In genomic region chr3:20038679-20039078, GRCh38 we compare ENCODE assay signal across 9 cellular contexts. TPM values are rescaled to one million over a fixed set of nuclear protein-coding genes. Genes with fewer than 3 reads are reported as not detected.
DNase-seq lines count a peak whose midpoint lies in the region; ATAC-seq and TF ChIP-seq lines count a peak whose summit lies in the region.
"Had no signal": no experiment of that assay in that cellular context is flagged by ENCODE, and none has a peak within 500 bp of the region (broad histone marks: within the 10 kb centered on the region; RNA-seq: fewer than 3 reads in every experiment).

No MANE protein-coding gene starts in this region.

- DNase-seq in AG09309 (ENCODE audit: low read depth) (no peak), Karpas-422 (no peak), CD1c-positive myeloid dendritic cell (ENCODE audit: extremely low spot score) (no peak), cerebellum (ENCODE audit: low spot score) (no peak)
- no peak for DNase-seq in central memory CD8-positive, alpha-beta T cell (ENCODE audit: low spot score in 2 of 2)
- DNase-seq in natural killer cell treated with Interleukin-12 subunit alpha and Interleukin-12 subunit beta and Interleukin-15 and Interleukin-18, amount 100 ng/mL, for 72 hours (ENCODE audit: low spot score): no peak
- no peak for DNase-seq in stimulated activated CD4-positive, alpha-beta T cell treated with anti-CD3 and anti-CD28 coated beads, Interleukin-15, amount 100 ng/mL, for 24 hours
- DNase-seq: GDM1 had no signal

- H3K9me3 Mint-ChIP-seq in central memory CD8-positive, alpha-beta T cell: no peaks in the 10 kb centered on the region
- no peaks in the 10 kb centered on the region for H3K9me3 Mint-ChIP-seq in natural killer cell treated with Interleukin-12 subunit alpha and Interleukin-12 subunit beta and Interleukin-15 and Interleukin-18, amount 100 ng/mL, for 72 hours

- H3K9ac ChIP-seq in Karpas-422 (ENCODE audit: low read length): peak overlapping the region; percentile 76

- peak overlapping the region; percentile 94 for H3K27ac ChIP-seq in Karpas-422 (ENCODE audit: low read length)

- H3K4me2 ChIP-seq in Karpas-422 (ENCODE audit: low read depth, low read length, poor library complexity, severe bottlenecking): peak overlapping the region; percentile 93

- H3K4me3 ChIP-seq in AG09309 (ENCODE audit: control insufficient read depth, low read depth, low read length) (peak overlapping the region; percentile 79; the same call in 1 of the 2 replicates), Karpas-422 (ENCODE audit: low read length) (peak overlapping the region; percentile 70)

- H3K36me3 Mint-ChIP-seq in central memory CD8-positive, alpha-beta T cell (ENCODE audit: insufficient read depth): peaks cover 17% of the 10 kb centered on the region
- H3K36me3 Mint-ChIP-seq in natural killer cell treated with Interleukin-12 subunit alpha and Interleukin-12 subunit beta and Interleukin-15 and Interleukin-18, amount 100 ng/mL, for 72 hours: no peaks in the 10 kb centered on the region

- peak overlapping the region; percentile 87 for H3K4me3 Mint-ChIP-seq in central memory CD8-positive, alpha-beta T cell
- peak overlapping the region; percentile 87 for H3K4me3 Mint-ChIP-seq in natural killer cell treated with Interleukin-12 subunit alpha and Interleukin-12 subunit beta and Interleukin-15 and Interleukin-18, amount 100 ng/mL, for 72 hours

- peaks cover 30% of the 10 kb centered on the region for H3K4me1 Mint-ChIP-seq in central memory CD8-positive, alpha-beta T cell
- H3K4me1 Mint-ChIP-seq in natural killer cell treated with Interleukin-12 subunit alpha and Interleukin-12 subunit beta and Interleukin-15 and Interleukin-18, amount 100 ng/mL, for 72 hours (ENCODE audit: low read depth in 2 of 2): peaks cover 30 to 40% of the 10 kb centered on the region in 2 donors

- no peak for TF ChIP-seq CTCF in AG09309 (IDR thresholded peaks at IDR 0.05; ENCODE audit: control insufficient read depth, insufficient read depth, low read depth, low read length, missing control alignments)

- H2AFZ ChIP-seq in Karpas-422 (ENCODE audit: low read length): peak overlapping the region; percentile 46

- peak overlapping the region; percentile 92 for H3K27ac Mint-ChIP-seq in central memory CD8-positive, alpha-beta T cell (ENCODE audit: low read depth)
- H3K27ac Mint-ChIP-seq in natural killer cell treated with Interleukin-12 subunit alpha and Interleukin-12 subunit beta and Interleukin-15 and Interleukin-18, amount 100 ng/mL, for 72 hours: peak overlapping the region; percentile 90 to 96

- H3K27me3 Mint-ChIP-seq in central memory CD8-positive, alpha-beta T cell: no peaks in the 10 kb centered on the region
- H3K27me3 Mint-ChIP-seq in natural killer cell treated with Interleukin-12 subunit alpha and Interleukin-12 subunit beta and Interleukin-15 and Interleukin-18, amount 100 ng/mL, for 72 hours: no peaks in the 10 kb centered on the region

- H3K9me2 ChIP-seq in Karpas-422 (replicated peaks; ENCODE audit: insufficient read depth, low read length): no peaks in the 10 kb centered on the region

- no peaks in the 10 kb centered on the region for H3K9me3 ChIP-seq in Karpas-422 (ENCODE audit: low read length)

- no peak for ATAC-seq in central memory CD8-positive, alpha-beta T cell (replicated peaks; ENCODE audit: extremely low read depth, poor library complexity, severe bottlenecking)
- no peak for ATAC-seq in natural killer cell treated with Interleukin-12 subunit alpha and Interleukin-12 subunit beta and Interleukin-15 and Interleukin-18, amount 100 ng/mL, for 72 hours
- no peak for ATAC-seq in HG03521 (IDR thresholded peaks at IDR 0.05; ENCODE audit: unreplicated experiment)

- H4K20me1 ChIP-seq in Karpas-422 (ENCODE audit: insufficient read depth, low read depth, low read length): peaks cover 10% of the 10 kb centered on the region; the same call in 1 of the 2 replicates

- peaks cover 31% of the 10 kb centered on the region for H3K79me2 ChIP-seq in Karpas-422 (ENCODE audit: low read length)

- peaks cover 41% of the 10 kb centered on the region for H3K4me1 ChIP-seq in Karpas-422 (ENCODE audit: low read length)

- H3K36me3 ChIP-seq in Karpas-422 (ENCODE audit: insufficient read depth, low read length): no peaks in the 10 kb centered on the region

- H3K27me3 ChIP-seq in Karpas-422 (ENCODE audit: low read length): no peaks in the 10 kb centered on the region

RNA-seq across cellular contexts. Expression of gene KAT2B, which starts 1.6 kb away (rescaled TPM):
- total RNA-seq in Karpas-422 (2014; rRNA removed; shearing (Covaris generic); ENCODE audit: low replicate concordance): 37.7 and 45.8 TPM in 2 replicates
- total RNA-seq in natural killer cell treated with Interleukin-12 subunit alpha and Interleukin-12 subunit beta and Interleukin-15 and Interleukin-18, amount 100 ng/mL, for 72 hours: 10 to 100 TPM; 78.4 to 88.3 TPM
- total RNA-seq in cerebellum: 38.2 TPM

RNA-seq across cellular contexts. Expression of gene PP2D1, which starts 26.6 kb away (rescaled TPM):
- total RNA-seq in Karpas-422 (2014; rRNA removed; shearing (Covaris generic); ENCODE audit: low replicate concordance): not detected in 2 replicates
- total RNA-seq in natural killer cell treated with Interleukin-12 subunit alpha and Interleukin-12 subunit beta and Interleukin-15 and Interleukin-18, amount 100 ng/mL, for 72 hours: not detected
- not detected for total RNA-seq in cerebellum
